Comparison of ENCODE assay signal across 23 cellular contexts in the genomic region with DNA sequence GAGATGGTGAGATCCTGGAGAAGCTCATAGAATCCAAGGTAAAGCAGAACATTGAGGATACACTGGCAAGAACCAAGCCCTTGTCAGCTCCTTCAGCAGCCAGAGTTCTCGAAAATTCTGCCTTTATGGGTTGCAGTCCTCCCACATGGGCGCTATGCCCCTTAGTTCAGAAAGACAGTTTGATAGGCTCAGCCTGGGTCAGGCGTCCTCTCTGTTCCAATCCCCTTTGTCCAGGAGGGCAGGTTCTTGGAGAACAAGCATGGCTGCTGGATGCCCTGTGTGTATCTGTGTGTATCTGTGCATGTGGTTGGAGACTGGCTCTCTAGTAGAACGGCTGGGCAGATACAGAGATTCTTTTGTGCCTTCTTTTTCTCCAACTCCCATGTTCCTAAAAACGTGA. TPM values are rescaled to one million over a fixed set of nuclear protein-coding genes. Genes with fewer than 3 reads are reported as not detected.
"Had no signal": no experiment of that assay in that cellular context is flagged by ENCODE, and none has a peak within 500 bp of the region (broad histone marks: within the 10 kb centered on the region; RNA-seq: fewer than 3 reads in every experiment).

No MANE protein-coding gene starts in this region.

- H3K9me3 Mint-ChIP-seq: naive thymus-derived CD8-positive, alpha-beta T cell had no signal

- H3K36me3 Mint-ChIP-seq: naive thymus-derived CD8-positive, alpha-beta T cell had no signal

- H3K9me3 ChIP-seq: gastrocnemius medialis, heart right ventricle, mucosa of descending colon, neutrophil, stomach, suprapubic skin, tibial nerve had no signal

- DNase-seq: cortex of kidney; dorsolateral prefrontal cortex; effector CD8-positive, alpha-beta T cell; gastrocnemius medialis; heart right ventricle; hypothalamus; kidney glomerular epithelial cell; mucosa of descending colon; naive thymus-derived CD8-positive, alpha-beta T cell; right cardiac atrium; small intestine; stimulated activated CD4-positive, alpha-beta T cell treated with anti-CD3 and anti-CD28 coated beads, Interleukin-12 subunit alpha, Interleukin-12 subunit beta, amount 100 ng/mL, for 4 hours; stimulated activated naive CD4-positive, alpha-beta T cell; stomach had no signal

- H3K4me3 ChIP-seq: dorsolateral prefrontal cortex, gastrocnemius medialis, heart right ventricle, mucosa of descending colon, stomach, suprapubic skin, tibial nerve had no signal

- H3K36me3 ChIP-seq: gastrocnemius medialis, heart right ventricle, neutrophil, stomach, suprapubic skin, tibial nerve had no signal

- ATAC-seq: mucosa of descending colon; naive thymus-derived CD8-positive, alpha-beta T cell had no signal

- H3K27me3 ChIP-seq: dorsolateral prefrontal cortex, gastrocnemius medialis, heart right ventricle, stomach, suprapubic skin, tibial nerve had no signal

- H3K27ac ChIP-seq: dorsolateral prefrontal cortex, gastrocnemius medialis, heart right ventricle, neutrophil, stomach, suprapubic skin, tibial nerve had no signal

- H3K4me3 Mint-ChIP-seq: naive thymus-derived CD8-positive, alpha-beta T cell had no signal

- H3K4me1 Mint-ChIP-seq: naive thymus-derived CD8-positive, alpha-beta T cell had no signal

RNA-seq across cellular contexts. Expression of gene HTR6, which starts 28.6 kb away (rescaled TPM):
- total RNA-seq: chondrocyte; gastrocnemius medialis; heart right ventricle; liver; lung microvascular endothelial cell; mucosa of descending colon; naive thymus-derived CD8-positive, alpha-beta T cell; posterior vena cava; right cardiac atrium; stomach; tibial nerve; ureter had no signal
- polyA plus RNA-seq: heart right ventricle, liver, neural cell, right cardiac atrium, stomach had no signal
